In the genomic region with DNA sequence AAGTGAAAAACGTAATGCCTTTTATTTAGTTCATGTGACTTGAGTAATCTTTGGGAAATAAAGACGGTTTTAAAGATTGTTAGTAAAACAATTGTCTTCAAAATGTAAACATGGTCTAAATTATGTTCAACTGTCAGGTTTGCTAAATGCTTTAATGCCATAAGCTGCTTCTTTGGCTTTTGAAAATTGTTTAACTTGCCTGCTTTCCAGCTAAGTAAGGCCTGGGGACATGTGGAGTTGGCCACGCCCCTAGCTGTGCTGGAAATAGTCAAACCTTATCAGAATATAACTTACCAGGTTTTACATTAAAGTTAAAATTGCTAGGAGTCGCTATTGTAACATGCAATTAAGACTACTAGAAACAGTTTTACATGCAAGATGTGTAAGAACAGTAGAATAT, we compare ENCODE assay signal across 6 cellular contexts.
A peak's percentile ranks its signal among the peaks of the same experiment; 100 is the strongest.
DNase-seq lines count a peak whose midpoint lies in the region; FAIRE-seq and TF ChIP-seq lines count a peak whose summit lies in the region.
"Not testable (repeated sequence)": the region's sequence is repeated elsewhere in the genome, so short reads cannot be mapped to it uniquely, and the experiment has no call there.

No MANE protein-coding gene starts in this region.

- not testable (repeated sequence) for H3K27me3 ChIP-seq in astrocyte (ENCODE audit: insufficient read depth, low read length)

- DNase-seq in OCI-M1 (lab: John Stamatoyannopoulos, UW), result peak; percentile 1
- DNase-seq in astrocyte (ENCODE audit: low read depth); mesothelial cell of epicardium (ENCODE audit: low spot score in 2 of 2, unreplicated experiment in 2 of 2): not testable (repeated sequence)

- H3K79me2 ChIP-seq in astrocyte (ENCODE audit: insufficient read depth, low read length), result not testable (repeated sequence)

- H3K36me3 ChIP-seq in astrocyte (ENCODE audit: insufficient read depth, low read length), result not testable (repeated sequence)

- H2AFZ ChIP-seq in astrocyte (ENCODE audit: low read depth, low read length), result not testable (repeated sequence)

- H3K4me1 ChIP-seq in astrocyte (ENCODE audit: insufficient read depth, low read length), result not testable (repeated sequence)

- TF ChIP-seq CTCF in C4-2B (conservative IDR thresholded peaks at IDR 0.05) (peak; percentile 17), LNCAP (IDR thresholded peaks at IDR 0.05) (peak; percentile 20; the same call in 1 of the 2 replicates)
- TF ChIP-seq CTCF in astrocyte (IDR thresholded peaks at IDR 0.05; ENCODE audit: insufficient read depth, low read depth, low read length); mesothelial cell of epicardium (IDR thresholded peaks at IDR 0.05; ENCODE audit: unreplicated experiment): not testable (repeated sequence)

- H3K4me2 ChIP-seq in astrocyte (ENCODE audit: low read length), result not testable (repeated sequence)

- H3K27ac ChIP-seq in C4-2B; astrocyte (ENCODE audit: low read depth, low read length): not testable (repeated sequence)

- H3K4me3 ChIP-seq in astrocyte (ENCODE audit: insufficient read depth, low read depth, low read length), result not testable (repeated sequence)

- H3K9me3 Mint-ChIP-seq in astrocyte (ENCODE audit: unreplicated experiment), result not testable (repeated sequence)
- H3K9me3 Mint-ChIP-seq in mesothelial cell of epicardium, result peaks cover 33% of the 10 kb centered on the region

- H3K4me3 Mint-ChIP-seq in astrocyte (ENCODE audit: unreplicated experiment); mesothelial cell of epicardium: not testable (repeated sequence)

- not testable (repeated sequence) for H3K36me3 Mint-ChIP-seq in astrocyte (ENCODE audit: low read depth, unreplicated experiment); mesothelial cell of epicardium

- not testable (repeated sequence) for H3K4me1 Mint-ChIP-seq in astrocyte (ENCODE audit: low read depth, unreplicated experiment)
- peaks cover 12% of the 10 kb centered on the region for H3K4me1 Mint-ChIP-seq in mesothelial cell of epicardium

- not testable (repeated sequence) for H3K27ac Mint-ChIP-seq in astrocyte (ENCODE audit: unreplicated experiment)
- peak overlapping the region; percentile 54 for H3K27ac Mint-ChIP-seq in mesothelial cell of epicardium

- H3K9ac ChIP-seq in astrocyte (ENCODE audit: low read length), result not testable (repeated sequence)

- not testable (repeated sequence) for H3K9me3 ChIP-seq in astrocyte (ENCODE audit: insufficient read depth, low read depth, low read length)

- H4K20me1 ChIP-seq in astrocyte (ENCODE audit: insufficient read depth, low read length), result not testable (repeated sequence)

- FAIRE-seq in astrocyte (lab: Jason Lieb, UNC), result peak; percentile 29
- peak; percentile 90 for FAIRE-seq in endometrium (lab: Jason Lieb, UNC)

- H3K27me3 Mint-ChIP-seq in astrocyte (ENCODE audit: low read depth, unreplicated experiment); mesothelial cell of epicardium (ENCODE audit: low read depth): not testable (repeated sequence)
